In the genomic region with DNA sequence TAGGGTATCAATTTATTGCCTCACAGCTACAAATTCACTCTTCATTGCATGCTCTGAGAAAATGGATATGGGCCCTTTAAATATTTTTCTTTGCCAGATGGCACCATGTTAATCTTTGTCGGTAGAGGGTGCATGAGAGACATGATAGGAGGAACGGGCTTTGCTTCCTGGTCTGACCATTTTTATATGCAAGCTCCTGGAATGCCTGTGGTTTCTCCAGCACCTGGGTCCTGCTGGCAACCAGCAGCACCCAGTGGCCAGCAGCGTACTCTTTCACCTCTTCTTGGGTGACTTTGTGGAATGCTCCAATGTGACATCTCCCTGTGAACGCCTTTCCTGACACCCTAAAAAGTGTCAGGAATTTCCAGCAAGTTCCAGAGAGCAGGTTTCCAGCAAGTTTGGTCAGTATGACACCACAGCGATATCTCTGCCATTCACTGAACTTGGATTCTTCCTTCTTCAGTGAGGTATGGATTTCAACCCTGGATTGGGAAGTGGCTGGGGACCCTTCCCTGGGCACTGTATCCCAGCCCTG, we compare ENCODE assay signal across 8 cellular contexts.
DNase-seq lines count a peak whose midpoint lies in the region; ATAC-seq and TF ChIP-seq lines count a peak whose summit lies in the region.

No MANE protein-coding gene starts in this region.

- H3K27ac Mint-ChIP-seq in activated T-cell treated with anti-CD3 and anti-CD28 coated beads, Interleukin-2, amount 50 U/mL, for 24 hours: no peak overlapping the region

- DNase-seq in COR-L47 (lab: John Stamatoyannopoulos, UW): peak; percentile 18
- DNase-seq in KBM-7: peak; percentile 62
- peak; percentile 73 for DNase-seq in SK-MEL-5 (ENCODE audit: low read depth, low spot score)
- no peak for DNase-seq in Right ventricle myocardium superior
- DNase-seq in transverse colon: peak; percentile 28
- DNase-seq in activated T-cell treated with anti-CD3 and anti-CD28 coated beads, Interleukin-2, amount 50 U/mL, for 24 hours: no peak

- no peaks in the 10 kb centered on the region for H3K36me3 ChIP-seq in transverse colon
- H3K36me3 ChIP-seq in gastroesophageal sphincter: no peaks in the 10 kb centered on the region

- H3K27me3 ChIP-seq in transverse colon (no peaks in the 10 kb centered on the region), gastroesophageal sphincter (no peaks in the 10 kb centered on the region)

- H3K4me1 Mint-ChIP-seq in activated T-cell treated with anti-CD3 and anti-CD28 coated beads, Interleukin-2, amount 50 U/mL, for 24 hours (ENCODE audit: low read depth): no peaks in the 10 kb centered on the region

- H3K36me3 Mint-ChIP-seq in activated T-cell treated with anti-CD3 and anti-CD28 coated beads, Interleukin-2, amount 50 U/mL, for 24 hours (ENCODE audit: low read depth): no peaks in the 10 kb centered on the region

- H3K27ac ChIP-seq in transverse colon: peak overlapping the region in 1 of 4 donors; percentile 8
- no peak overlapping the region for H3K27ac ChIP-seq in gastroesophageal sphincter

- H3K27me3 Mint-ChIP-seq in activated T-cell treated with anti-CD3 and anti-CD28 coated beads, Interleukin-2, amount 50 U/mL, for 24 hours: no peaks in the 10 kb centered on the region

- intact Hi-C loops in Right ventricle myocardium superior (cut with DNase I) (no loop called here), transverse colon (cut with DNase I; ENCODE audit: low total_unique reads) (no loop called here)

- H3K9me3 Mint-ChIP-seq in activated T-cell treated with anti-CD3 and anti-CD28 coated beads, Interleukin-2, amount 50 U/mL, for 24 hours: peaks cover 6% of the 10 kb centered on the region

- WGBS in transverse colon (ENCODE audit: low coverage in 1 of 2), 2 donors: 15 to 60% methylated on average over 2 to 5 of the region's 5 CpGs
- WGBS in gastroesophageal sphincter (ENCODE audit: low coverage in 1 of 2), 2 donors: 33 to 67% methylated on average over 3 of the region's 5 CpGs

- TF ChIP-seq POLR2A in transverse colon (IDR thresholded peaks at IDR 0.05): no peak
- TF ChIP-seq POLR2A in gastroesophageal sphincter (IDR thresholded peaks at IDR 0.05): no peak

- no peak overlapping the region for H3K4me3 Mint-ChIP-seq in activated T-cell treated with anti-CD3 and anti-CD28 coated beads, Interleukin-2, amount 50 U/mL, for 24 hours

- in situ Hi-C loops in KBM-7 (cut with MboI; ENCODE audit: low pct_unique_long_range_greater_than_20kb, low sequenced_read_pairs): no loop called here
- in situ Hi-C loops in SK-MEL-5 (cut with HindIII; ENCODE audit: low pct_unique_long_range_greater_than_20kb, low sequenced_read_pairs): no loop called here
- in situ Hi-C loops in transverse colon (cut with MboI; ENCODE audit: low pct_ligation_motif_present in 1 of 4, low pct_unique_long_range_greater_than_20kb in 1 of 4, low sequenced_read_pairs in 3 of 4): no loop called here

- TF ChIP-seq CTCF in transverse colon (IDR thresholded peaks at IDR 0.05): peak in 4 of 5 experiments; percentile 23 to 51 (median 38)
- TF ChIP-seq CTCF in gastroesophageal sphincter (IDR thresholded peaks at IDR 0.05): peak in 2 of 4 experiments; percentile 13 to 14

- no peaks in the 10 kb centered on the region for H3K9me3 ChIP-seq in transverse colon
- no peaks in the 10 kb centered on the region for H3K9me3 ChIP-seq in gastroesophageal sphincter

- TF ChIP-seq EP300 in transverse colon (IDR thresholded peaks at IDR 0.05; ENCODE audit: low read depth) (no peak), gastroesophageal sphincter (IDR thresholded peaks at IDR 0.05) (no peak)

- ATAC-seq in Right ventricle myocardium superior (ENCODE audit: poor library complexity): peak; percentile 80
- no peak for ATAC-seq in gastroesophageal sphincter
- ATAC-seq in GM21390 (IDR thresholded peaks at IDR 0.05; ENCODE audit: unreplicated experiment): no peak

- H3K4me1 ChIP-seq in transverse colon: peaks cover 0 to 4% (median 0%) of the 10 kb centered on the region in 4 donors
- peaks cover 0 to 11% (median 6%) of the 10 kb centered on the region in 3 donors for H3K4me1 ChIP-seq in gastroesophageal sphincter

- H3K4me3 ChIP-seq in transverse colon (no peak overlapping the region), gastroesophageal sphincter (no peak overlapping the region)

Comparison
In these comparisons a context has a peak if more than half of its experiments do, and no peak if none do; other contexts are left out.
1. DNase-seq: peak in COR-L47 (single experiment), KBM-7 (single experiment), SK-MEL-5 (single experiment) and transverse colon (single experiment); none in Right ventricle myocardium superior (single experiment) and activated T-cell treated with anti-CD3 and anti-CD28 coated beads, Interleukin-2, amount 50 U/mL, for 24 hours (single experiment).